25 cellular contexts compared by ENCODE assay signal in genomic region chr3:64578797-64579196, GRCh38.
DNase-seq lines count a peak whose midpoint lies in the region; ATAC-seq, FAIRE-seq and TF ChIP-seq lines count a peak whose summit lies in the region.
"Had no signal": no experiment of that assay in that cellular context is flagged by ENCODE, and none has a peak within 500 bp of the region (broad histone marks: within the 10 kb centered on the region; RNA-seq: fewer than 3 reads in every experiment).

No MANE protein-coding gene starts in this region.

- H3K9ac ChIP-seq in SK-N-SH (no peak overlapping the region), endothelial cell of umbilical vein (replicated peaks; ENCODE audit: extremely low read depth, insufficient read depth, low read length) (no peak overlapping the region)
- H3K9ac ChIP-seq: BLaER1 treated with 17β-estradiol and CSF1 and Interleukin-3, amounts not matched to agents 10 nM and 100 nM had no signal

- no peak overlapping the region for H2AFZ ChIP-seq in SK-N-SH (ENCODE audit: low read depth)
- no peak overlapping the region for H2AFZ ChIP-seq in endothelial cell of umbilical vein (ENCODE audit: low read depth, low read length)

- H3K79me2 ChIP-seq in SK-N-SH (ENCODE audit: insufficient read depth) (no peaks in the 10 kb centered on the region), endothelial cell of umbilical vein (ENCODE audit: control insufficient read depth, insufficient read depth, low read length) (no peaks in the 10 kb centered on the region)

- H3F3A ChIP-seq in SK-N-SH (replicated peaks; ENCODE audit: insufficient read depth), result peaks cover 4% of the 10 kb centered on the region

- FAIRE-seq in endothelial cell of umbilical vein (lab: Jason Lieb, UNC), result peak; percentile 12
- FAIRE-seq: GM12878, HTR-8/SVneo had no signal

- H3K4me1 ChIP-seq in SK-N-SH (ENCODE audit: control insufficient read depth in 1 of 2, insufficient read depth in 2 of 2, low read depth in 1 of 2, low read length in 1 of 2) (peaks cover 0 to 12% of the 10 kb centered on the region in 2 experiments; a peak in 1 of 4 replicates), endothelial cell of umbilical vein (ENCODE audit: control insufficient read depth, extremely low read depth, insufficient read depth, low read length) (peaks cover 5% of the 10 kb centered on the region), breast epithelium (no peaks in the 10 kb centered on the region)
- H3K4me1 ChIP-seq: BLaER1 treated with 17β-estradiol and CSF1 and Interleukin-3, amounts not matched to agents 10 nM and 100 nM had no signal

- no peak for TF ChIP-seq EP300 in SK-N-SH (IDR thresholded peaks at IDR 0.05; ENCODE audit: borderline replicate concordance in 1 of 2, low read depth in 1 of 2, low read length in 1 of 2)

- H3K9me3 ChIP-seq in SK-N-SH (no peaks in the 10 kb centered on the region), endothelial cell of umbilical vein (replicated peaks; ENCODE audit: control insufficient read depth, insufficient read depth, low read length) (no peaks in the 10 kb centered on the region), breast epithelium (no peaks in the 10 kb centered on the region)
- H3K9me3 ChIP-seq: BLaER1 treated with 17β-estradiol and CSF1 and Interleukin-3, amounts not matched to agents 10 nM and 100 nM had no signal

- no peaks in the 10 kb centered on the region for H3K9me3 Mint-ChIP-seq in activated CD4-positive, alpha-beta T cell treated with anti-CD3 and anti-CD28 coated beads, Interleukin-2, amount 10 ng/mL, durations not matched to agents 7 days and 5 days
- H3K9me3 Mint-ChIP-seq: CD8-positive, alpha-beta T cell; HFFc6 had no signal

- no peak for TF ChIP-seq RAD21 in SK-N-SH (IDR thresholded peaks at IDR 0.05; ENCODE audit: low read length)

- no peaks in the 10 kb centered on the region for H3K4me1 Mint-ChIP-seq in activated CD4-positive, alpha-beta T cell treated with anti-CD3 and anti-CD28 coated beads, Interleukin-2, amount 10 ng/mL, durations not matched to agents 7 days and 5 days
- H3K4me1 Mint-ChIP-seq: B cell had no signal

- no TSS peak for BruUV-seq in endothelial cell of umbilical vein (replicated peaks; lab: Mats Ljungman, UMichigan)

- H3K27ac ChIP-seq in SK-N-SH (ENCODE audit: low read depth in 2 of 2, low read length in 1 of 2) (peak overlapping the region in 1 of 2 experiments; percentile 43; a peak in 1 of 4 replicates), endothelial cell of umbilical vein (ENCODE audit: insufficient read depth, low read depth, low read length) (no peak overlapping the region), breast epithelium (no peak overlapping the region)
- H3K27ac ChIP-seq: 22Rv1; BLaER1 treated with 17β-estradiol and CSF1 and Interleukin-3, amounts not matched to agents 10 nM and 100 nM; HL-60 had no signal

- no peak overlapping the region for H3K27ac Mint-ChIP-seq in activated CD4-positive, alpha-beta T cell treated with anti-CD3 and anti-CD28 coated beads, Interleukin-2, amount 10 ng/mL, durations not matched to agents 7 days and 5 days
- H3K27ac Mint-ChIP-seq: B cell; CD8-positive, alpha-beta T cell; HFFc6 had no signal

- H3K4me2 ChIP-seq in SK-N-SH, result no peak overlapping the region
- no peak overlapping the region for H3K4me2 ChIP-seq in endothelial cell of umbilical vein (ENCODE audit: insufficient read depth, low read length)
- H3K4me2 ChIP-seq: BLaER1 treated with 17β-estradiol and CSF1 and Interleukin-3, amounts not matched to agents 10 nM and 100 nM had no signal

- H3K36me3 Mint-ChIP-seq in activated CD4-positive, alpha-beta T cell treated with anti-CD3 and anti-CD28 coated beads, Interleukin-2, amount 10 ng/mL, durations not matched to agents 7 days and 5 days (ENCODE audit: low read depth), result no peaks in the 10 kb centered on the region
- H3K36me3 Mint-ChIP-seq: CD8-positive, alpha-beta T cell had no signal

- H3K4me3 ChIP-seq in SK-N-SH (ENCODE audit: low read depth in 2 of 2, low read length in 1 of 2), result no peak overlapping the region; a peak in 1 of 4 replicates
- H3K4me3 ChIP-seq in endothelial cell of umbilical vein (replicated peaks in 1 of 3; ENCODE audit: insufficient read depth in 1 of 3, low read depth in 1 of 3, low read length in 3 of 3), result no peak overlapping the region
- H3K4me3 ChIP-seq in breast epithelium, result no peak overlapping the region
- H3K4me3 ChIP-seq: BLaER1 treated with 17β-estradiol and CSF1 and Interleukin-3, amounts not matched to agents 10 nM and 100 nM; GM12878 had no signal

- no peaks in the 10 kb centered on the region for H3K27me3 Mint-ChIP-seq in activated CD4-positive, alpha-beta T cell treated with anti-CD3 and anti-CD28 coated beads, Interleukin-2, amount 10 ng/mL, durations not matched to agents 7 days and 5 days
- H3K27me3 Mint-ChIP-seq: B cell had no signal

- DNase-seq in SK-N-SH (no peak), endothelial cell of umbilical vein (ENCODE audit: low read depth, low spot score) (peak; percentile 4), myocyte (ENCODE audit: low read depth) (peak; percentile 21), breast epithelium (ENCODE audit: low spot score in 2 of 2) (no peak), superior temporal gyrus (ENCODE audit: extremely low spot score) (no peak)
- DNase-seq in activated CD4-positive, alpha-beta T cell treated with anti-CD3 and anti-CD28 coated beads, Interleukin-2, amount 10 ng/mL, durations not matched to agents 7 days and 5 days, result no peak
- DNase-seq: Calu3; CD8-positive, alpha-beta T cell; DMS 273 treated with DMSO at 0.1 percent for 48 hours; DMS53; DND-41; EL; GOT3; H7; HFFc6; IMR-90 had no signal

- dilution Hi-C loops in endothelial cell of umbilical vein (cut with MboI; ENCODE audit: extremely low pct_ligation_motif_present, low sequenced_read_pairs), result no loop called here

- TF ChIP-seq POLR2A in endothelial cell of umbilical vein (IDR thresholded peaks at IDR 0.05; ENCODE audit: low read depth, low read length), result no peak
- TF ChIP-seq POLR2A in breast epithelium (IDR thresholded peaks at IDR 0.05), result no peak

- H4K20me1 ChIP-seq in SK-N-SH (ENCODE audit: insufficient read depth) (no peaks in the 10 kb centered on the region), endothelial cell of umbilical vein (replicated peaks; ENCODE audit: control insufficient read depth, extremely low read depth, insufficient read depth, low read length) (no peaks in the 10 kb centered on the region)
- H4K20me1 ChIP-seq: BLaER1 treated with 17β-estradiol and CSF1 and Interleukin-3, amounts not matched to agents 10 nM and 100 nM had no signal

- H3K4me3 Mint-ChIP-seq in activated CD4-positive, alpha-beta T cell treated with anti-CD3 and anti-CD28 coated beads, Interleukin-2, amount 10 ng/mL, durations not matched to agents 7 days and 5 days, result no peak overlapping the region
- H3K4me3 Mint-ChIP-seq: B cell; CD8-positive, alpha-beta T cell; HFFc6 had no signal

- H3K9me1 ChIP-seq in endothelial cell of umbilical vein (replicated peaks; ENCODE audit: control insufficient read depth, extremely low read depth, insufficient read depth, low read length), result no peaks in the 10 kb centered on the region

- TF ChIP-seq CTCF in SK-N-SH (IDR thresholded peaks at IDR 0.05) (no peak), endothelial cell of umbilical vein (IDR thresholded peaks at IDR 0.05; ENCODE audit: extremely low read depth in 1 of 2, insufficient read depth in 1 of 2, low read depth in 1 of 2, low read length in 2 of 2) (no peak), breast epithelium (IDR thresholded peaks at IDR 0.05) (no peak)

- ATAC-seq in SK-N-SH treated with all-trans-retinoic acid at 6 μM for 48 hours, result no peak
- ATAC-seq in GM18868 (IDR thresholded peaks at IDR 0.05; ENCODE audit: unreplicated experiment), result no peak
- ATAC-seq: CD8-positive, alpha-beta T cell; GM12878; HCT116 had no signal

- intact Hi-C loops in endothelial cell of umbilical vein (cut with micrococcal nuclease) (no loop called here), breast epithelium (cut with DNase I; ENCODE audit: low total_unique reads) (no loop called here)

- no peaks in the 10 kb centered on the region for H3K9me2 ChIP-seq in SK-N-SH

- CTCF ChIA-PET in SK-N-SH (lab: Yijun Ruan, JAX) (interaction anchor here (1.4 kb wide), 1 partner anchor 25 kb away, joined by 3 read pairs; no protein-coding TSS in a partner anchor), endothelial cell of umbilical vein (lab: Charles Lee) (no interaction called here)
- CTCF ChIA-PET in activated CD4-positive, alpha-beta T cell treated with anti-CD3 and anti-CD28 coated beads, Interleukin-2, amount 10 ng/mL, durations not matched to agents 7 days and 5 days (lab: Charles Lee), result no interaction called here

- WGBS in SK-N-SH (ENCODE audit: low lambda C conversion rate), result 72% methylated on average over 3 of the region's 3 CpGs

- POLR2A ChIA-PET in SK-N-SH (lab: Yijun Ruan, JAX) (no interaction called here), endothelial cell of umbilical vein (lab: Charles Lee) (no interaction called here)
- POLR2A ChIA-PET in activated CD4-positive, alpha-beta T cell treated with anti-CD3 and anti-CD28 coated beads, Interleukin-2, amount 10 ng/mL, durations not matched to agents 7 days and 5 days (lab: Charles Lee), result no interaction called here

- peaks cover 0 to 24% of the 10 kb centered on the region in 2 experiments for H3K36me3 ChIP-seq in SK-N-SH (replicated peaks in 1 of 2; ENCODE audit: control insufficient read depth in 1 of 2, insufficient read depth in 2 of 2, low read length in 1 of 2)
- no peaks in the 10 kb centered on the region for H3K36me3 ChIP-seq in endothelial cell of umbilical vein (ENCODE audit: control insufficient read depth in 2 of 2, extremely low read depth in 1 of 2, insufficient read depth in 2 of 2, low read length in 2 of 2)
- no peaks in the 10 kb centered on the region for H3K36me3 ChIP-seq in breast epithelium
- H3K36me3 ChIP-seq: BLaER1 treated with 17β-estradiol and CSF1 and Interleukin-3, amounts not matched to agents 10 nM and 100 nM had no signal

- H3K27me3 ChIP-seq in SK-N-SH (ENCODE audit: insufficient read depth), result no peaks in the 10 kb centered on the region
- no peaks in the 10 kb centered on the region for H3K27me3 ChIP-seq in endothelial cell of umbilical vein (ENCODE audit: control insufficient read depth in 2 of 2, insufficient read depth in 2 of 2, low read length in 2 of 2)
- no peaks in the 10 kb centered on the region for H3K27me3 ChIP-seq in breast epithelium
- H3K27me3 ChIP-seq: BLaER1 treated with 17β-estradiol and CSF1 and Interleukin-3, amounts not matched to agents 10 nM and 100 nM had no signal

TF ChIP-seq in SK-N-SH treated with all-trans-retinoic acid at 6 μM for 48 hours, 23 proteins besides CTCF, POLR2A, EP300 and RAD21 (continues in another document):
- TF ChIP-seq ZNF70 (CRISPR knock-in tag; IDR thresholded peaks at IDR 0.05), result 0 out of 2 replicates have a peak, but pooled peaks have one; percentile 3

TF ChIP-seq in endothelial cell of umbilical vein, 7 proteins besides CTCF, POLR2A, EP300 and RAD21:
- TF ChIP-seq FOS (IDR thresholded peaks at IDR 0.05; ENCODE audit: borderline replicate concordance, insufficient read depth, low read length), result no peak
- TF ChIP-seq GATA2 (IDR thresholded peaks at IDR 0.05; ENCODE audit: insufficient read depth, insufficient read length, low read depth, low read length), result no peak
- no peak for TF ChIP-seq JUN (IDR thresholded peaks at IDR 0.05; ENCODE audit: borderline replicate concordance, insufficient read depth, insufficient read length, low read depth)
- TF ChIP-seq POLR2AphosphoS5 (IDR thresholded peaks at IDR 0.05; ENCODE audit: insufficient read depth, low read depth, low read length), result no peak

Comparison
In these comparisons a context has a peak if more than half of its experiments do, and no peak if none do; other contexts are left out.
1. DNase-seq: peak in endothelial cell of umbilical vein (single experiment) and myocyte (single experiment); none in SK-N-SH (single experiment), activated CD4-positive, alpha-beta T cell treated with anti-CD3 and anti-CD28 coated beads, Interleukin-2, amount 10 ng/mL, durations not matched to agents 7 days and 5 days (single experiment), breast epithelium (0 of 2) and superior temporal gyrus (single experiment).